In genomic region chr5:9268226-9268625, GRCh38 we compare ENCODE assay signal across 32 cellular contexts.
"Had no signal": no experiment of that assay in that cellular context is flagged by ENCODE, and none has a peak within 500 bp of the region (broad histone marks: within the 10 kb centered on the region; RNA-seq: fewer than 3 reads in every experiment).

No MANE protein-coding gene starts in this region.

- H3K27me3 ChIP-seq: colonic mucosa, esophagus squamous epithelium, gastrocnemius medialis, heart left ventricle, hepatocyte, ovary, transverse colon, upper lobe of right lung, uterus had no signal

- H3K4me1 Mint-ChIP-seq: memory B cell; naive thymus-derived CD4-positive, alpha-beta T cell; stimulated activated naive B cell treated with anti-CD40 and anti-IgM and Interleukin-4, amounts not matched to agents 10 μg/mL and 1 μg/mL and 100 μg/mL, for 72 hours had no signal

- H3K27me3 Mint-ChIP-seq: dendritic cell treated with granulocyte-macrophage colony-stimulating factor and Interleukin-4, amounts not matched to agents 40 ng/mL and 50 ng/mL, for 4 days; memory B cell; stimulated activated naive B cell treated with anti-CD40 and anti-IgM and Interleukin-4, amounts not matched to agents 10 μg/mL and 1 μg/mL and 100 μg/mL, for 72 hours; stimulated activated naive CD8-positive, alpha-beta T cell treated with anti-CD3 and anti-CD28 coated beads, Interleukin-15, Interleukin-2, amounts not matched to agents 100 ng/mL and 50 ng/mL, for 24 hours had no signal

- H3K4me1 ChIP-seq: colonic mucosa, gastrocnemius medialis, lower lobe of right lung, psoas muscle, upper lobe of right lung, uterus had no signal

- H3K9me3 ChIP-seq: colonic mucosa, esophagus squamous epithelium, gastrocnemius medialis, lower lobe of right lung, ovary, psoas muscle, thoracic aorta, transverse colon, upper lobe of right lung, uterus had no signal

- H3K36me3 Mint-ChIP-seq: memory B cell; naive thymus-derived CD4-positive, alpha-beta T cell; stimulated activated naive B cell treated with anti-CD40 and anti-IgM and Interleukin-4, amounts not matched to agents 10 μg/mL and 1 μg/mL and 100 μg/mL, for 72 hours had no signal

- H2AFZ ChIP-seq: hepatocyte had no signal

- DNase-seq: caudate nucleus; cerebellar nuclear complex; colonic mucosa; effector CD8-positive, alpha-beta T cell; erythroblast; esophagus squamous epithelium; gastrocnemius medialis; heart left ventricle; islet precursor cell; left colon; left ventricle myocardium superior; lower lobe of right lung; midbrain; naive thymus-derived CD4-positive, alpha-beta T cell; nephron progenitor cell; nucleus accumbens; ovary; posterior cingulate gyrus; psoas muscle; right cardiac atrium; stimulated activated CD4-positive, alpha-beta T cell treated with anti-CD3 and anti-CD28 coated beads, Interleukin-15, amount 100 ng/mL, for 24 hours; stimulated activated CD4-positive, alpha-beta T cell treated with anti-CD3 and anti-CD28 coated beads, Interleukin-2, amount 100 ng/mL, for 48 hours; stimulated activated naive B cell treated with anti-CD40 and anti-IgM and Interleukin-4, amounts not matched to agents 10 μg/mL and 1 μg/mL and 100 μg/mL, for 72 hours; transverse colon; upper lobe of right lung; uterus had no signal

- ATAC-seq: gastrocnemius medialis; heart left ventricle; left colon; left ventricle myocardium superior; lower lobe of right lung; naive thymus-derived CD4-positive, alpha-beta T cell; psoas muscle; right cardiac atrium; stimulated activated naive B cell treated with anti-CD40 and anti-IgM and Interleukin-4, amounts not matched to agents 10 μg/mL and 1 μg/mL and 100 μg/mL, for 72 hours; upper lobe of right lung had no signal

- H3K4me3 ChIP-seq: colonic mucosa, esophagus squamous epithelium, gastrocnemius medialis, heart left ventricle, hepatocyte, lower lobe of right lung, ovary, psoas muscle, skin epidermis, thoracic aorta, transverse colon, upper lobe of right lung, uterus had no signal

- H3K4me3 Mint-ChIP-seq: dendritic cell treated with granulocyte-macrophage colony-stimulating factor and Interleukin-4, amounts not matched to agents 40 ng/mL and 50 ng/mL, for 4 days; memory B cell; naive thymus-derived CD4-positive, alpha-beta T cell; nephron progenitor cell; stimulated activated naive B cell treated with anti-CD40 and anti-IgM and Interleukin-4, amounts not matched to agents 10 μg/mL and 1 μg/mL and 100 μg/mL, for 72 hours; stimulated activated naive CD8-positive, alpha-beta T cell treated with anti-CD3 and anti-CD28 coated beads, Interleukin-15, Interleukin-2, amounts not matched to agents 100 ng/mL and 50 ng/mL, for 24 hours had no signal

- H3K27ac Mint-ChIP-seq: dendritic cell treated with granulocyte-macrophage colony-stimulating factor and Interleukin-4, amounts not matched to agents 40 ng/mL and 50 ng/mL, for 4 days; memory B cell; naive thymus-derived CD4-positive, alpha-beta T cell; stimulated activated naive B cell treated with anti-CD40 and anti-IgM and Interleukin-4, amounts not matched to agents 10 μg/mL and 1 μg/mL and 100 μg/mL, for 72 hours; stimulated activated naive CD8-positive, alpha-beta T cell treated with anti-CD3 and anti-CD28 coated beads, Interleukin-15, Interleukin-2, amounts not matched to agents 100 ng/mL and 50 ng/mL, for 24 hours had no signal

- H3K27ac ChIP-seq: colonic mucosa, esophagus squamous epithelium, gastrocnemius medialis, heart left ventricle, hepatocyte, lower lobe of right lung, ovary, psoas muscle, skin epidermis, thoracic aorta, transverse colon, upper lobe of right lung, uterus had no signal

- H3K4me2 ChIP-seq: hepatocyte had no signal

- H3K36me3 ChIP-seq: colonic mucosa, esophagus squamous epithelium, gastrocnemius medialis, heart left ventricle, lower lobe of right lung, ovary, thoracic aorta, transverse colon, upper lobe of right lung, uterus had no signal
